8 cellular contexts compared by ENCODE assay signal in the genomic region with DNA sequence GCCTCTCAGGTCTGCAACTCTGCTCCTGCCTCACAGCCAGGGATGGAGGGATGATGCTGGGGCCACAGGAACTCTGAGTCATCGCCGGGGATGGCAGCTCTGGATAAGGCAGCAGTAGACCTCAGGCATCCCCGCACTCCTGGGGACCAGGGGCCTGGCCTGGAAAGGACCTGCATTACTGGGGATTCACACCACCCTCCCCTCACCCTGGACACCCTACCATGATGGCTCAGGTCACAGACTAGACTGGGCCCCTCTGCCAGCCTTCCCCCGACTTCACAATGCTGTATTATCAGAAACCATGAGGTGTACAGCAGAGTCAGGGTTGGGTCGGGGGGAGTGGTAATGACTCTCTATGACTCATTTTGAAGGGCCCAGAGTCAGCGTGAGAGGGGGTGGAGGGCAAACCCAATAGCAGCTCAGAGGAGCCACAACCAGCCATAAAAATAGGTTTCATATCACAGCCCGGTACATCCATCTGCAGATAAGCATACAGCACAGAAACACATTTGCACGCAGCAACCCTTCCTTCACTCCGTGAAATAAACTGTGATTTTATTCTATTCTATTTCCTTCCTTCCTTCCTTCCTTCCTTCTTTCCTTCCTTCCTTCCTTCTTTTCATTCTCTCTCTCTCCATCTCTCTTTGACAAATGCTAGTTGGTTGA. TPM values are rescaled to one million over a fixed set of nuclear protein-coding genes. Genes with fewer than 3 reads are reported as not detected.
DNase-seq lines count a peak whose midpoint lies in the region; ATAC-seq and TF ChIP-seq lines count a peak whose summit lies in the region.

No MANE protein-coding gene starts in this region.

- TF ChIP-seq EP300 in tibial nerve (IDR thresholded peaks at IDR 0.05), result no peak

- no peak for TF ChIP-seq POLR2A in tibial nerve (IDR thresholded peaks at IDR 0.05)

- H3K9me3 ChIP-seq in tibial nerve, result peaks cover 0 to 16% (median 0%) of the 10 kb centered on the region in 4 donors

- H3K9me3 Mint-ChIP-seq in natural killer cell treated with Interleukin-12 subunit alpha and Interleukin-12 subunit beta and Interleukin-15 and Interleukin-18, amount 100 ng/mL, for 72 hours, result peaks cover 3% of the 10 kb centered on the region

- H3K4me3 Mint-ChIP-seq in natural killer cell treated with Interleukin-12 subunit alpha and Interleukin-12 subunit beta and Interleukin-15 and Interleukin-18, amount 100 ng/mL, for 72 hours, result peak overlapping the region; percentile 75

- WGBS in tibial nerve, 2 donors, result 61 to 63% methylated on average over 9 of the region's 9 CpGs

- DNase-seq in GM03348 (ENCODE audit: low spot score) (peak; percentile 17), inferior parietal cortex (ENCODE audit: extremely low spot score) (no peak), tibial nerve (ENCODE audit: low spot score in 2 of 2) (no peak), amniotic stem cell (lab: John Stamatoyannopoulos, UW) (no peak), NCI-H524 treated with DMSO at 0.1 percent for 48 hours (lab: John Stamatoyannopoulos, UW) (no peak)
- peak; percentile 83 to 86 for DNase-seq in activated T-cell treated with anti-CD3 and anti-CD28 coated beads, Interleukin-2, amount 50 U/mL, for 48 hours
- DNase-seq in natural killer cell treated with Interleukin-12 subunit alpha and Interleukin-12 subunit beta and Interleukin-15 and Interleukin-18, amount 100 ng/mL, for 72 hours (ENCODE audit: low spot score), result peak; percentile 69

- H3K36me3 Mint-ChIP-seq in natural killer cell treated with Interleukin-12 subunit alpha and Interleukin-12 subunit beta and Interleukin-15 and Interleukin-18, amount 100 ng/mL, for 72 hours, result peaks cover 6% of the 10 kb centered on the region

- peaks cover 0 to 9% (median 0%) of the 10 kb centered on the region in 4 donors for H3K4me1 ChIP-seq in tibial nerve

- peaks cover 0 to 12% of the 10 kb centered on the region in 2 donors for H3K27me3 Mint-ChIP-seq in natural killer cell treated with Interleukin-12 subunit alpha and Interleukin-12 subunit beta and Interleukin-15 and Interleukin-18, amount 100 ng/mL, for 72 hours

- H3K27me3 ChIP-seq in tibial nerve, result no peaks in the 10 kb centered on the region

- no peak for TF ChIP-seq CTCF in tibial nerve (IDR thresholded peaks at IDR 0.05)

- no peak overlapping the region for H3K27ac ChIP-seq in tibial nerve

- H3K4me3 ChIP-seq in tibial nerve, result no peak overlapping the region

- peaks cover 22 to 61% of the 10 kb centered on the region in 2 donors for H3K4me1 Mint-ChIP-seq in natural killer cell treated with Interleukin-12 subunit alpha and Interleukin-12 subunit beta and Interleukin-15 and Interleukin-18, amount 100 ng/mL, for 72 hours (ENCODE audit: low read depth in 2 of 2)

- peak; percentile 82 for ATAC-seq in HG03520 (IDR thresholded peaks at IDR 0.05; ENCODE audit: unreplicated experiment)
- ATAC-seq in natural killer cell treated with Interleukin-12 subunit alpha and Interleukin-12 subunit beta and Interleukin-15 and Interleukin-18, amount 100 ng/mL, for 72 hours, result peak; percentile 85 to 98

- H3K36me3 ChIP-seq in tibial nerve, result no peaks in the 10 kb centered on the region

- H3K27ac Mint-ChIP-seq in natural killer cell treated with Interleukin-12 subunit alpha and Interleukin-12 subunit beta and Interleukin-15 and Interleukin-18, amount 100 ng/mL, for 72 hours, result peak overlapping the region in 1 of 2 donors; percentile 90

RNA-seq across cellular contexts. Expression of gene DYNLRB2, which starts 28.8 kb away (rescaled TPM):
- total RNA-seq in natural killer cell treated with Interleukin-12 subunit alpha and Interleukin-12 subunit beta and Interleukin-15 and Interleukin-18, amount 100 ng/mL, for 72 hours, result not detected
- total RNA-seq in tibial nerve, result 1 to 10 TPM in 1 of 4 donors, under 1 TPM in 1, not detected in 2; 0.39 to 5.0 TPM

Comparison
In these comparisons a context has a peak if more than half of its experiments do, and no peak if none do; other contexts are left out.
1. DNase-seq: peak in GM03348 (single experiment), activated T-cell treated with anti-CD3 and anti-CD28 coated beads, Interleukin-2, amount 50 U/mL, for 48 hours (2 of 2) and natural killer cell treated with Interleukin-12 subunit alpha and Interleukin-12 subunit beta and Interleukin-15 and Interleukin-18, amount 100 ng/mL, for 72 hours (single experiment); none in inferior parietal cortex (single experiment), tibial nerve (0 of 2), amniotic stem cell (single experiment) and NCI-H524 treated with DMSO at 0.1 percent for 48 hours (single experiment).